In the genomic region with DNA sequence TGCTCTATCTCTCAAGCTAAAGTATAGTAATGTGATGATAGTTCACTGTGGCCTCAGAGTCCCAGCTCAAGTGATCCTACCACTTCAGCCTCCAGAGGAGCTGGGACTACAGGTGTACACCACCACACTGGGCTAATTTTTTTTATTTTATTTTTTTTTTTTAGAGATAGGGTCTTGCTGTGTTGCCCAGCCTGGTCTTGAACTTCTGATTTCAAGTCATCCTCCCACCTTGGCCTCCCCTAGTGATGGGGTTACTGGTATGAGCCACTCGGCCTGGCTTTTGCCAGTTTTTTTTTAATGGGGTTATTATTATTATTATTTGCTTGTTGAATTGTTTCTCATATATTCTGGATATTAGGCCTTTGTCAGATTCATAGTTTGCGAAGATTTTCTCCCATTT, we compare ENCODE assay signal across 34 cellular contexts.
"Had no signal": no experiment of that assay in that cellular context is flagged by ENCODE, and none has a peak within 500 bp of the region (broad histone marks: within the 10 kb centered on the region; RNA-seq: fewer than 3 reads in every experiment).

No MANE protein-coding gene starts in this region.

- H3K9me3 ChIP-seq: adrenal gland, body of pancreas, esophagus squamous epithelium, gastroesophageal sphincter had no signal

- H3K27me3 Mint-ChIP-seq: activated CD4-positive, alpha-beta memory T cell treated with anti-CD3 and anti-CD28 coated beads for 36 hours; activated CD4-positive, alpha-beta T cell treated with anti-CD3 and anti-CD28 coated beads for 36 hours; activated CD4-positive, alpha-beta T cell treated with anti-CD3 and anti-CD28 coated beads, Interleukin-2, amount 10 ng/mL, durations not matched to agents 24 days and 14 days; activated CD8-positive, alpha-beta memory T cell treated with anti-CD3 and anti-CD28 coated beads, Interleukin-2, amount 10 ng/mL, durations not matched to agents 7 days and 5 days; activated naive CD4-positive, alpha-beta T cell treated with anti-CD3 and anti-CD28 coated beads, Interleukin-2, amount 50 U/mL, for 24 hours; activated naive CD8-positive, alpha-beta T cell treated with anti-CD3 and anti-CD28 coated beads for 36 hours; activated naive CD8-positive, alpha-beta T cell treated with anti-CD3 and anti-CD28 coated beads, Interleukin-2, amount 50 U/mL, for 24 hours had no signal

- H3K4me3 ChIP-seq: adrenal gland, body of pancreas, esophagus squamous epithelium, gastroesophageal sphincter had no signal

- DNase-seq: activated CD4-positive, alpha-beta memory T cell treated with anti-CD3 and anti-CD28 coated beads for 36 hours; activated CD4-positive, alpha-beta T cell treated with anti-CD3 and anti-CD28 coated beads for 36 hours; activated CD4-positive, alpha-beta T cell treated with anti-CD3 and anti-CD28 coated beads, Interleukin-2, amount 10 ng/mL, durations not matched to agents 24 days and 14 days; activated CD4-positive, CD25-positive, alpha-beta regulatory T cell; activated CD4-positive, CD25-positive, alpha-beta regulatory T cell treated with anti-CD3 and anti-CD28 coated beads, Interleukin-2, amount 50 U/mL, for 72 hours; activated CD8-positive, alpha-beta memory T cell treated with anti-CD3 and anti-CD28 coated beads, Interleukin-2, amount 10 ng/mL, durations not matched to agents 7 days and 5 days; activated CD8-positive, alpha-beta memory T cell treated with anti-CD3 and anti-CD28 coated beads, Interleukin-2, amount 50 U/mL, for 4 hours; activated CD8-positive, alpha-beta T cell treated with anti-CD3 and anti-CD28 coated beads, Interleukin-2, amount 10 ng/mL, durations not matched to agents 7 days and 5 days; activated effector memory CD4-positive, alpha-beta T cell treated with anti-CD3 and anti-CD28 coated beads, Interleukin-2, amount 50 U/mL, for 16 hours; activated naive CD4-positive, alpha-beta T cell treated with anti-CD3 and anti-CD28 coated beads for 36 hours; activated naive CD8-positive, alpha-beta T cell treated with anti-CD3 and anti-CD28 coated beads for 36 hours; activated naive CD8-positive, alpha-beta T cell treated with anti-CD3 and anti-CD28 coated beads, Interleukin-2, amount 50 U/mL, for 24 hours; activated T-cell treated with anti-CD3 and anti-CD28 coated beads, Interleukin-2, amount 50 U/mL, for 1 hour; activated T-cell treated with anti-CD3 and anti-CD28 coated beads, Interleukin-2, amount 50 U/mL, for 48 hours; adrenal gland; amygdala; aorta; body of pancreas; caudate nucleus; cortex of kidney; dermis blood vessel endothelial cell; effector CD8-positive, alpha-beta T cell; esophagus squamous epithelium; foreskin melanocyte; head of caudate nucleus; T-helper 2 cell had no signal

- H3K27me3 ChIP-seq: adrenal gland, body of pancreas, esophagus squamous epithelium, gastroesophageal sphincter had no signal

- ATAC-seq: activated CD4-positive, alpha-beta T cell treated with anti-CD3 and anti-CD28 coated beads for 36 hours; activated CD8-positive, alpha-beta memory T cell treated with anti-CD3 and anti-CD28 coated beads, Interleukin-2, amount 10 ng/mL, durations not matched to agents 7 days and 5 days; activated CD8-positive, alpha-beta T cell treated with anti-CD3 and anti-CD28 coated beads, Interleukin-2, amount 10 ng/mL, durations not matched to agents 7 days and 5 days; activated naive CD8-positive, alpha-beta T cell treated with anti-CD3 and anti-CD28 coated beads, Interleukin-2, amount 50 U/mL, for 24 hours; body of pancreas; gastroesophageal sphincter had no signal

- H3K4me3 Mint-ChIP-seq: activated CD4-positive, alpha-beta memory T cell treated with anti-CD3 and anti-CD28 coated beads for 36 hours; activated CD4-positive, alpha-beta T cell treated with anti-CD3 and anti-CD28 coated beads for 36 hours; activated CD4-positive, alpha-beta T cell treated with anti-CD3 and anti-CD28 coated beads, Interleukin-2, amount 10 ng/mL, durations not matched to agents 24 days and 14 days; activated CD8-positive, alpha-beta memory T cell treated with anti-CD3 and anti-CD28 coated beads, Interleukin-2, amount 10 ng/mL, durations not matched to agents 7 days and 5 days; activated CD8-positive, alpha-beta T cell treated with anti-CD3 and anti-CD28 coated beads, Interleukin-2, amount 10 ng/mL, durations not matched to agents 7 days and 5 days; activated naive CD4-positive, alpha-beta T cell treated with anti-CD3 and anti-CD28 coated beads for 36 hours; activated naive CD4-positive, alpha-beta T cell treated with anti-CD3 and anti-CD28 coated beads, Interleukin-2, amount 50 U/mL, for 24 hours; activated naive CD8-positive, alpha-beta T cell treated with anti-CD3 and anti-CD28 coated beads for 36 hours; activated naive CD8-positive, alpha-beta T cell treated with anti-CD3 and anti-CD28 coated beads, Interleukin-2, amount 50 U/mL, for 24 hours; activated T-helper 1 cell treated with anti-CD3 and anti-CD28 coated beads, Interleukin-12 subunit alpha, Interleukin-12 subunit beta, Interleukin-2, Interleukin-4 antibody, amounts not matched to agents 30 ng/mL and 10 ng/mL and 1 ng/mL, durations not matched to agents 14 hours and 24 hours and 36 hours had no signal

- H3K27ac ChIP-seq: adrenal gland, body of pancreas, epithelial cell of prostate, esophagus squamous epithelium, gastroesophageal sphincter had no signal

- FAIRE-seq: colon, endometrium, endothelial cell of umbilical vein had no signal

- H3K9me3 Mint-ChIP-seq: activated CD4-positive, alpha-beta memory T cell treated with anti-CD3 and anti-CD28 coated beads for 36 hours; activated CD4-positive, alpha-beta T cell treated with anti-CD3 and anti-CD28 coated beads, Interleukin-2, amount 10 ng/mL, durations not matched to agents 24 days and 14 days; activated naive CD4-positive, alpha-beta T cell treated with anti-CD3 and anti-CD28 coated beads for 36 hours; activated naive CD4-positive, alpha-beta T cell treated with anti-CD3 and anti-CD28 coated beads, Interleukin-2, amount 50 U/mL, for 24 hours; activated naive CD8-positive, alpha-beta T cell treated with anti-CD3 and anti-CD28 coated beads, Interleukin-2, amount 50 U/mL, for 24 hours; activated T-helper 1 cell treated with anti-CD3 and anti-CD28 coated beads, Interleukin-12 subunit alpha, Interleukin-12 subunit beta, Interleukin-2, Interleukin-4 antibody, amounts not matched to agents 30 ng/mL and 10 ng/mL and 1 ng/mL, durations not matched to agents 14 hours and 24 hours and 36 hours; activated T-helper 2 cell treated with anti-CD3 and anti-CD28 coated beads, Interferon-gamma antibody, Interleukin-2, Interleukin-4, amounts not matched to agents 10 μg/mL and 5 μg/mL and 100 μg/mL, durations not matched to agents 14 hours and 24 hours and 36 hours had no signal

- H3K36me3 ChIP-seq: adrenal gland had no signal

- H3K27ac Mint-ChIP-seq: activated CD4-positive, alpha-beta memory T cell treated with anti-CD3 and anti-CD28 coated beads for 36 hours; activated CD4-positive, alpha-beta T cell treated with anti-CD3 and anti-CD28 coated beads for 36 hours; activated CD4-positive, alpha-beta T cell treated with anti-CD3 and anti-CD28 coated beads, Interleukin-2, amount 10 ng/mL, durations not matched to agents 24 days and 14 days; activated CD8-positive, alpha-beta memory T cell treated with anti-CD3 and anti-CD28 coated beads, Interleukin-2, amount 10 ng/mL, durations not matched to agents 7 days and 5 days; activated CD8-positive, alpha-beta T cell treated with anti-CD3 and anti-CD28 coated beads, Interleukin-2, amount 10 ng/mL, durations not matched to agents 7 days and 5 days; activated naive CD4-positive, alpha-beta T cell treated with anti-CD3 and anti-CD28 coated beads for 36 hours; activated naive CD4-positive, alpha-beta T cell treated with anti-CD3 and anti-CD28 coated beads, Interleukin-2, amount 50 U/mL, for 24 hours; activated naive CD8-positive, alpha-beta T cell treated with anti-CD3 and anti-CD28 coated beads for 36 hours; activated naive CD8-positive, alpha-beta T cell treated with anti-CD3 and anti-CD28 coated beads, Interleukin-2, amount 50 U/mL, for 24 hours; activated T-helper 1 cell treated with anti-CD3 and anti-CD28 coated beads, Interleukin-12 subunit alpha, Interleukin-12 subunit beta, Interleukin-2, Interleukin-4 antibody, amounts not matched to agents 30 ng/mL and 10 ng/mL and 1 ng/mL, durations not matched to agents 14 hours and 24 hours and 36 hours; activated T-helper 2 cell treated with anti-CD3 and anti-CD28 coated beads, Interferon-gamma antibody, Interleukin-2, Interleukin-4, amounts not matched to agents 10 μg/mL and 5 μg/mL and 100 μg/mL, durations not matched to agents 14 hours and 24 hours and 36 hours had no signal
